In the genomic region with DNA sequence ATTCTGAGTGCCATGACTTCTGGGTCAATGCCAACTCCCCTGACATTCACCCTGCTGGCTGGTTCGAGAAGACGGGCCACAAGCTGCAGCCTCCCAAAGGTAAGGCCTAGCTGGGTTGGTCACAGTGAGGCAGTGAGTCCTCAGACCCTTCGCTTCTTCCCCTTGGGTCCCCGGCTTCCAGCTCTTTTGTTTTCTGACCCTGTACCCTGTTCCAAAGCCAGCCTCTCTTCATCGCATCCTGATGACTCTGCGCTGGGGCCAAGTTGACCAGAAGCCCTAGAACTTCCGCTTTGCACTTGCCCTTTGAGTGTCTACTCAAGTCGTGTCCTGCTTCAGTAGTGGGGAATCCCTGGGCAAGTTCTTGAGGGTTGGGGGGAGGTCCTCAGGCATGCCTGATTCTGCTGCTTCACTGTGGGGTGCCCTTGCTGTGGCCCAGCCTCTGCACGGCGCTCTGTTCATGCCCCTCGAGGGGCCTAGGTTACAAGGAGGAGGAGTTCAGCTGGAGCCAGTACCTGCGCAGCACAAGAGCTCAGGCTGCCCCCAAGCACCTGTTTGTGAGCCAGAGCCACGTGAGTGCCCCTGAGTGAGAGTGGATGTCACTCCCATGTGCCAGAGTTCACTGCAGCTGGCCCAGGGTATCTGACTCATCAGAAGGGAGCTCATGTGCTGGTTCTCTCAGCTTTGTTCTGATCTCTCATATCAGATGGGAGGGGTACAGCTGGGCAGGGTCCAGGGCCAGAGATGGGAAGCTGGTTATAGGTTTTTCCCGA, we compare ENCODE assay signal across 24 cellular contexts. TPM values are rescaled to one million over a fixed set of nuclear protein-coding genes. Genes with fewer than 3 reads are reported as not detected.
DNase-seq lines count a peak whose midpoint lies in the region; ATAC-seq, FAIRE-seq and TF ChIP-seq lines count a peak whose summit lies in the region.
"Had no signal": no experiment of that assay in that cellular context is flagged by ENCODE, and none has a peak within 500 bp of the region (broad histone marks: within the 10 kb centered on the region; RNA-seq: fewer than 3 reads in every experiment).

No MANE protein-coding gene starts in this region.

- no peaks in the 10 kb centered on the region for H3K4me1 Mint-ChIP-seq in activated CD4-positive, alpha-beta memory T cell treated with anti-CD3 and anti-CD28 coated beads, Interleukin-2, amount 10 ng/mL, durations not matched to agents 7 days and 5 days
- H3K4me1 Mint-ChIP-seq in activated CD4-positive, alpha-beta memory T cell treated with anti-CD3 and anti-CD28 coated beads for 36 hours (ENCODE audit: low read depth): no peaks in the 10 kb centered on the region
- H3K4me1 Mint-ChIP-seq in astrocyte (ENCODE audit: low read depth, unreplicated experiment): peaks cover 5% of the 10 kb centered on the region
- H3K4me1 Mint-ChIP-seq in activated CD8-positive, alpha-beta memory T cell treated with anti-CD3 and anti-CD28 coated beads, Interleukin-2, amount 10 ng/mL, durations not matched to agents 7 days and 5 days: no peaks in the 10 kb centered on the region

- POLR2A ChIA-PET in activated CD4-positive, alpha-beta memory T cell treated with anti-CD3 and anti-CD28 coated beads, Interleukin-2, amount 10 ng/mL, durations not matched to agents 7 days and 5 days (lab: Charles Lee): no interaction called here
- POLR2A ChIA-PET in activated CD4-positive, alpha-beta memory T cell treated with anti-CD3 and anti-CD28 coated beads for 36 hours (lab: Charles Lee): no interaction called here

- ATAC-seq in activated CD8-positive, alpha-beta memory T cell treated with anti-CD3 and anti-CD28 coated beads, Interleukin-2, amount 10 ng/mL, durations not matched to agents 7 days and 5 days: no peak
- no peak for ATAC-seq in GM21723 (IDR thresholded peaks at IDR 0.05; ENCODE audit: unreplicated experiment)
- ATAC-seq: lower lobe of right lung; natural killer cell treated with Interleukin-12 subunit alpha and Interleukin-12 subunit beta and Interleukin-15 and Interleukin-18, amount 100 ng/mL, for 72 hours had no signal

- H3K9me3 Mint-ChIP-seq in activated CD4-positive, alpha-beta memory T cell treated with anti-CD3 and anti-CD28 coated beads, Interleukin-2, amount 10 ng/mL, durations not matched to agents 7 days and 5 days: no peaks in the 10 kb centered on the region
- H3K9me3 Mint-ChIP-seq in activated CD4-positive, alpha-beta memory T cell treated with anti-CD3 and anti-CD28 coated beads for 36 hours: no peaks in the 10 kb centered on the region
- H3K9me3 Mint-ChIP-seq in astrocyte (ENCODE audit: unreplicated experiment): peaks cover 6% of the 10 kb centered on the region
- no peaks in the 10 kb centered on the region for H3K9me3 Mint-ChIP-seq in activated CD8-positive, alpha-beta memory T cell treated with anti-CD3 and anti-CD28 coated beads, Interleukin-2, amount 10 ng/mL, durations not matched to agents 7 days and 5 days (ENCODE audit: low read depth)
- H3K9me3 Mint-ChIP-seq: natural killer cell treated with Interleukin-12 subunit alpha and Interleukin-12 subunit beta and Interleukin-15 and Interleukin-18, amount 100 ng/mL, for 72 hours had no signal

- H3K79me2 ChIP-seq in astrocyte (ENCODE audit: insufficient read depth, low read length): no peaks in the 10 kb centered on the region

- H3K4me2 ChIP-seq in astrocyte (ENCODE audit: low read length): no peak overlapping the region
- H3K4me2 ChIP-seq: SK-N-SH had no signal

- H3K9me3 ChIP-seq in astrocyte (ENCODE audit: insufficient read depth, low read depth, low read length): no peaks in the 10 kb centered on the region
- H3K9me3 ChIP-seq: esophagus squamous epithelium, lower lobe of right lung, SK-N-SH, tibial artery had no signal

- no peak for DNase-seq in activated CD4-positive, alpha-beta memory T cell treated with anti-CD3 and anti-CD28 coated beads, Interleukin-2, amount 10 ng/mL, durations not matched to agents 7 days and 5 days
- DNase-seq in activated CD4-positive, alpha-beta memory T cell treated with anti-CD3 and anti-CD28 coated beads for 36 hours: no peak
- DNase-seq in astrocyte (ENCODE audit: low read depth) (no peak), mesenteric fat pad (ENCODE audit: low spot score) (peak; percentile 75), substantia nigra (lab: John Stamatoyannopoulos, UW) (peak in 10 of 49 donors; percentile 4 to 46 (median 18)), kidney glomerular epithelial cell (lab: John Stamatoyannopoulos, UW) (no peak)
- no peak for DNase-seq in activated CD8-positive, alpha-beta memory T cell treated with anti-CD3 and anti-CD28 coated beads, Interleukin-2, amount 10 ng/mL, durations not matched to agents 7 days and 5 days
- DNase-seq: activated CD4-positive, alpha-beta T cell treated with anti-CD3 and anti-CD28 coated beads for 1 hour; activated effector memory CD4-positive, alpha-beta T cell treated with anti-CD3 and anti-CD28 coated beads, Interleukin-2, amount 50 U/mL, for 16 hours; esophagus squamous epithelium; glutamatergic neuron; GM23248; lower lobe of right lung; MV-4-11; NCI-H1930; NCI-H524; OCI-M1; SK-N-SH; T1000 had no signal

- H3K27me3 Mint-ChIP-seq in activated CD4-positive, alpha-beta memory T cell treated with anti-CD3 and anti-CD28 coated beads, Interleukin-2, amount 10 ng/mL, durations not matched to agents 7 days and 5 days: peaks cover 1% of the 10 kb centered on the region
- H3K27me3 Mint-ChIP-seq in activated CD4-positive, alpha-beta memory T cell treated with anti-CD3 and anti-CD28 coated beads for 36 hours: no peaks in the 10 kb centered on the region
- H3K27me3 Mint-ChIP-seq in astrocyte (ENCODE audit: low read depth, unreplicated experiment): no peaks in the 10 kb centered on the region
- no peaks in the 10 kb centered on the region for H3K27me3 Mint-ChIP-seq in activated CD8-positive, alpha-beta memory T cell treated with anti-CD3 and anti-CD28 coated beads, Interleukin-2, amount 10 ng/mL, durations not matched to agents 7 days and 5 days
- H3K27me3 Mint-ChIP-seq: natural killer cell treated with Interleukin-12 subunit alpha and Interleukin-12 subunit beta and Interleukin-15 and Interleukin-18, amount 100 ng/mL, for 72 hours had no signal

- H3K36me3 Mint-ChIP-seq in activated CD4-positive, alpha-beta memory T cell treated with anti-CD3 and anti-CD28 coated beads, Interleukin-2, amount 10 ng/mL, durations not matched to agents 7 days and 5 days (ENCODE audit: low read depth): no peaks in the 10 kb centered on the region
- H3K36me3 Mint-ChIP-seq in activated CD4-positive, alpha-beta memory T cell treated with anti-CD3 and anti-CD28 coated beads for 36 hours: no peaks in the 10 kb centered on the region
- peaks cover 22% of the 10 kb centered on the region for H3K36me3 Mint-ChIP-seq in astrocyte (ENCODE audit: low read depth, unreplicated experiment)
- H3K36me3 Mint-ChIP-seq in activated CD8-positive, alpha-beta memory T cell treated with anti-CD3 and anti-CD28 coated beads, Interleukin-2, amount 10 ng/mL, durations not matched to agents 7 days and 5 days: no peaks in the 10 kb centered on the region
- H3K36me3 Mint-ChIP-seq: natural killer cell treated with Interleukin-12 subunit alpha and Interleukin-12 subunit beta and Interleukin-15 and Interleukin-18, amount 100 ng/mL, for 72 hours had no signal

- CTCF ChIA-PET in activated CD4-positive, alpha-beta memory T cell treated with anti-CD3 and anti-CD28 coated beads, Interleukin-2, amount 10 ng/mL, durations not matched to agents 7 days and 5 days (lab: Charles Lee): interaction anchor here (0.5 to 0.9 kb wide), 2 partner anchors 8 to 1524 kb away, joined by 3 to 4 read pairs; no protein-coding TSS in a partner anchor
- CTCF ChIA-PET in activated CD4-positive, alpha-beta memory T cell treated with anti-CD3 and anti-CD28 coated beads for 36 hours (lab: Charles Lee): interaction anchor here (3.1 kb wide), 1 partner anchor 8 kb away, joined by 21 read pairs; no protein-coding TSS in a partner anchor
- CTCF ChIA-PET in activated CD8-positive, alpha-beta memory T cell treated with anti-CD3 and anti-CD28 coated beads, Interleukin-2, amount 10 ng/mL, durations not matched to agents 7 days and 5 days (lab: Charles Lee): interaction anchor here (1.4 to 2.1 kb wide), 2 partner anchors 8 to 161 kb away, joined by 3 to 11 read pairs; no protein-coding TSS in a partner anchor

- peak overlapping the region; percentile 21 for H3K27ac Mint-ChIP-seq in activated CD4-positive, alpha-beta memory T cell treated with anti-CD3 and anti-CD28 coated beads, Interleukin-2, amount 10 ng/mL, durations not matched to agents 7 days and 5 days
- H3K27ac Mint-ChIP-seq in activated CD4-positive, alpha-beta memory T cell treated with anti-CD3 and anti-CD28 coated beads for 36 hours: no peak overlapping the region
- H3K27ac Mint-ChIP-seq in astrocyte (ENCODE audit: unreplicated experiment): peak overlapping the region; percentile 4
- H3K27ac Mint-ChIP-seq in activated CD8-positive, alpha-beta memory T cell treated with anti-CD3 and anti-CD28 coated beads, Interleukin-2, amount 10 ng/mL, durations not matched to agents 7 days and 5 days: no peak overlapping the region
- H3K27ac Mint-ChIP-seq: natural killer cell treated with Interleukin-12 subunit alpha and Interleukin-12 subunit beta and Interleukin-15 and Interleukin-18, amount 100 ng/mL, for 72 hours had no signal

- no peak overlapping the region for H3K9ac ChIP-seq in astrocyte (ENCODE audit: low read length)
- H3K9ac ChIP-seq: GM23248, SK-N-SH had no signal

- no peak for TF ChIP-seq CTCF in astrocyte (IDR thresholded peaks at IDR 0.05; ENCODE audit: insufficient read depth, low read depth, low read length)

- H4K20me1 ChIP-seq in astrocyte (ENCODE audit: insufficient read depth, low read length): no peaks in the 10 kb centered on the region

- H3K36me3 ChIP-seq in astrocyte (ENCODE audit: insufficient read depth, low read length): no peaks in the 10 kb centered on the region

- no peak overlapping the region for H2AFZ ChIP-seq in astrocyte (ENCODE audit: low read depth, low read length)
- H2AFZ ChIP-seq: GM23248 had no signal

- no peaks in the 10 kb centered on the region for H3K27me3 ChIP-seq in astrocyte (ENCODE audit: insufficient read depth, low read length)
- H3K27me3 ChIP-seq: esophagus squamous epithelium, tibial artery had no signal

- intact Hi-C loops in activated CD4-positive, alpha-beta memory T cell treated with anti-CD3 and anti-CD28 coated beads for 36 hours (cut with micrococcal nuclease): no loop called here

- H3K4me3 Mint-ChIP-seq in activated CD4-positive, alpha-beta memory T cell treated with anti-CD3 and anti-CD28 coated beads, Interleukin-2, amount 10 ng/mL, durations not matched to agents 7 days and 5 days: no peak overlapping the region
- H3K4me3 Mint-ChIP-seq in activated CD4-positive, alpha-beta memory T cell treated with anti-CD3 and anti-CD28 coated beads for 36 hours: no peak overlapping the region
- H3K4me3 Mint-ChIP-seq in astrocyte (ENCODE audit: unreplicated experiment): no peak overlapping the region
- no peak overlapping the region for H3K4me3 Mint-ChIP-seq in activated CD8-positive, alpha-beta memory T cell treated with anti-CD3 and anti-CD28 coated beads, Interleukin-2, amount 10 ng/mL, durations not matched to agents 7 days and 5 days
- H3K4me3 Mint-ChIP-seq: natural killer cell treated with Interleukin-12 subunit alpha and Interleukin-12 subunit beta and Interleukin-15 and Interleukin-18, amount 100 ng/mL, for 72 hours had no signal

- no peak for FAIRE-seq in astrocyte (lab: Jason Lieb, UNC)
- FAIRE-seq: A204.1 had no signal

- H3K4me3 ChIP-seq in astrocyte (ENCODE audit: insufficient read depth, low read depth, low read length): no peak overlapping the region
- H3K4me3 ChIP-seq: esophagus squamous epithelium, GM23248, lower lobe of right lung, tibial artery had no signal

- no peaks in the 10 kb centered on the region for H3K4me1 ChIP-seq in astrocyte (ENCODE audit: insufficient read depth, low read length)
- H3K4me1 ChIP-seq: esophagus squamous epithelium, lower lobe of right lung, tibial artery had no signal

- H3K27ac ChIP-seq in astrocyte (ENCODE audit: low read depth, low read length) (no peak overlapping the region), substantia nigra (ENCODE audit: low read depth, low read length, poor library complexity, severe bottlenecking) (peak overlapping the region; percentile 49)
- H3K27ac ChIP-seq: C4-2B, esophagus squamous epithelium, GM23248, lower lobe of right lung, tibial artery had no signal

RNA-seq across cellular contexts. Expression of a gene that starts 23.0 kb away (rescaled TPM):
- 1 to 10 TPM; 7.3 to 7.4 TPM for total RNA-seq in activated CD4-positive, alpha-beta memory T cell treated with anti-CD3 and anti-CD28 coated beads, Interleukin-2, amount 10 ng/mL, durations not matched to agents 7 days and 5 days
- 1 to 10 TPM; 6.5 to 7.7 TPM for total RNA-seq in activated CD4-positive, alpha-beta memory T cell treated with anti-CD3 and anti-CD28 coated beads for 36 hours
- total RNA-seq in astrocyte (8.4 and 13.0 TPM in 2 replicates), mesenteric fat pad (8.4 TPM)
- 1 to 10 TPM; 6.8 to 9.6 TPM for total RNA-seq in activated CD8-positive, alpha-beta memory T cell treated with anti-CD3 and anti-CD28 coated beads, Interleukin-2, amount 10 ng/mL, durations not matched to agents 7 days and 5 days

RNA-seq across cellular contexts. Expression of a gene that starts 28.3 kb away (rescaled TPM):
- under 1 TPM in 1 of 2 experiments, not detected in 1; 0.53 TPM for total RNA-seq in activated CD4-positive, alpha-beta memory T cell treated with anti-CD3 and anti-CD28 coated beads, Interleukin-2, amount 10 ng/mL, durations not matched to agents 7 days and 5 days
- total RNA-seq in activated CD4-positive, alpha-beta memory T cell treated with anti-CD3 and anti-CD28 coated beads for 36 hours: under 1 TPM; 0.62 to 0.87 TPM
- total RNA-seq in astrocyte (0.64 and 1.0 TPM in 2 replicates), mesenteric fat pad (14.0 TPM)
- under 1 TPM in 1 of 2 experiments, not detected in 1; 0.26 TPM for total RNA-seq in activated CD8-positive, alpha-beta memory T cell treated with anti-CD3 and anti-CD28 coated beads, Interleukin-2, amount 10 ng/mL, durations not matched to agents 7 days and 5 days
- total RNA-seq: GM23248 had no signal

Comparison
In these comparisons a context has a peak if more than half of its experiments do, and no peak if none do; other contexts are left out.
1. H3K27ac Mint-ChIP-seq: peak in activated CD4-positive, alpha-beta memory T cell treated with anti-CD3 and anti-CD28 coated beads, Interleukin-2, amount 10 ng/mL, durations not matched to agents 7 days and 5 days (single experiment) and astrocyte (single experiment); none in activated CD4-positive, alpha-beta memory T cell treated with anti-CD3 and anti-CD28 coated beads for 36 hours (single experiment) and activated CD8-positive, alpha-beta memory T cell treated with anti-CD3 and anti-CD28 coated beads, Interleukin-2, amount 10 ng/mL, durations not matched to agents 7 days and 5 days (single experiment).